20 cellular contexts compared by ENCODE assay signal in genomic region chr9:88523056-88523455, GRCh38. TPM values are rescaled to one million over a fixed set of nuclear protein-coding genes. Genes with fewer than 3 reads are reported as not detected.
A peak's percentile ranks its signal among the peaks of the same experiment; 100 is the strongest.
DNase-seq lines count a peak whose midpoint lies in the region; ATAC-seq, FAIRE-seq and TF ChIP-seq lines count a peak whose summit lies in the region.
"Had no signal": no experiment of that assay in that cellular context is flagged by ENCODE, and none has a peak within 500 bp of the region (broad histone marks: within the 10 kb centered on the region; RNA-seq: fewer than 3 reads in every experiment).

No MANE protein-coding gene starts in this region.

- H3K27ac ChIP-seq in foreskin keratinocyte = no peak overlapping the region
- H3K27ac ChIP-seq: A549, right lobe of liver had no signal

- TF ChIP-seq CTCF in mesothelial cell of epicardium (IDR thresholded peaks at IDR 0.05; ENCODE audit: unreplicated experiment) (no peak), foreskin keratinocyte (conservative IDR thresholded peaks at IDR 0.05) (no peak)

- peaks cover 13% of the 10 kb centered on the region for H3K4me1 Mint-ChIP-seq in mesothelial cell of epicardium
- H3K4me1 Mint-ChIP-seq: immature natural killer cell had no signal

- no peak for FAIRE-seq in GM19239 (lab: Jason Lieb, UNC)
- FAIRE-seq: A549, endothelial cell of umbilical vein, G401.6 had no signal

- DNase-seq in AG08395 (ENCODE audit: low spot score) = peak; percentile 57
- peak; percentile 34 for DNase-seq in HS-5 (ENCODE audit: low read depth)
- DNase-seq in astrocyte of the hippocampus (ENCODE audit: low read depth, low spot score) = peak; percentile 41
- no peak for DNase-seq in mesothelial cell of epicardium (ENCODE audit: low spot score in 2 of 2, unreplicated experiment in 2 of 2)
- DNase-seq in foreskin keratinocyte = no peak
- DNase-seq in GM19239 (ENCODE audit: insufficient read length, low spot score) = no peak
- DNase-seq: activated CD4-positive, alpha-beta memory T cell treated with anti-CD3 and anti-CD28 coated beads for 36 hours; activated T-cell treated with anti-CD3 and anti-CD28 coated beads, Interleukin-2, amount 50 U/mL, for 72 hours; immature natural killer cell; NCI-H1930; NCI-H524; nucleus accumbens; right lobe of liver; stimulated activated CD4-positive, alpha-beta T cell treated with anti-CD3 and anti-CD28 coated beads, Interleukin-4, amount 100 ng/mL, for 24 hours had no signal

- peak overlapping the region; percentile 1 for H3K27ac Mint-ChIP-seq in mesothelial cell of epicardium
- H3K27ac Mint-ChIP-seq: activated CD4-positive, alpha-beta memory T cell treated with anti-CD3 and anti-CD28 coated beads for 36 hours; activated T-cell treated with anti-CD3 and anti-CD28 coated beads, Interleukin-2, amount 50 U/mL, for 72 hours; immature natural killer cell had no signal

- H3K9me3 Mint-ChIP-seq in mesothelial cell of epicardium = no peaks in the 10 kb centered on the region
- H3K9me3 Mint-ChIP-seq: activated CD4-positive, alpha-beta memory T cell treated with anti-CD3 and anti-CD28 coated beads for 36 hours; activated T-cell treated with anti-CD3 and anti-CD28 coated beads, Interleukin-2, amount 50 U/mL, for 72 hours; immature natural killer cell had no signal

- no peaks in the 10 kb centered on the region for H3K36me3 Mint-ChIP-seq in mesothelial cell of epicardium
- H3K36me3 Mint-ChIP-seq: activated CD4-positive, alpha-beta memory T cell treated with anti-CD3 and anti-CD28 coated beads for 36 hours; immature natural killer cell had no signal

- no peaks in the 10 kb centered on the region for H3K4me1 ChIP-seq in foreskin keratinocyte
- H3K4me1 ChIP-seq: A549, right lobe of liver had no signal

- no peaks in the 10 kb centered on the region for H3K27me3 ChIP-seq in foreskin keratinocyte
- H3K27me3 ChIP-seq: right lobe of liver had no signal

- no peak overlapping the region for H3K4me3 Mint-ChIP-seq in mesothelial cell of epicardium
- H3K4me3 Mint-ChIP-seq: activated CD4-positive, alpha-beta memory T cell treated with anti-CD3 and anti-CD28 coated beads for 36 hours; activated T-cell treated with anti-CD3 and anti-CD28 coated beads, Interleukin-2, amount 50 U/mL, for 72 hours; immature natural killer cell had no signal

- H3K27me3 Mint-ChIP-seq in mesothelial cell of epicardium (ENCODE audit: low read depth) = no peaks in the 10 kb centered on the region

- ATAC-seq in HG03521 (IDR thresholded peaks at IDR 0.05; ENCODE audit: unreplicated experiment) (no peak), foreskin keratinocyte (no peak), HG03139 (IDR thresholded peaks at IDR 0.05; ENCODE audit: unreplicated experiment) (no peak)
- ATAC-seq: A549; activated T-cell treated with anti-CD3 and anti-CD28 coated beads, Interleukin-2, amount 50 U/mL, for 72 hours had no signal

RNA-seq across cellular contexts. Expression of gene NXNL2, which starts 11.9 kb away (rescaled TPM):
- total RNA-seq in mesothelial cell of epicardium (2.0 to 2.6 TPM (median 2.2 TPM) in 3 replicates), foreskin keratinocyte (not detected in 2 replicates)
- 0.07 and 0.11 TPM in 2 replicates for polyA plus RNA-seq in foreskin keratinocyte
- total RNA-seq: activated CD4-positive, alpha-beta memory T cell treated with anti-CD3 and anti-CD28 coated beads for 36 hours; activated T-cell treated with anti-CD3 and anti-CD28 coated beads, Interleukin-2, amount 50 U/mL, for 72 hours; endothelial cell of umbilical vein; OCI-LY7; right lobe of liver had no signal
- polyA plus RNA-seq: immature natural killer cell had no signal

Comparison
In these comparisons a context has a peak if more than half of its experiments do, and no peak if none do; other contexts are left out.
1. DNase-seq: peak in AG08395 (single experiment), HS-5 (single experiment) and astrocyte of the hippocampus (single experiment); none in mesothelial cell of epicardium (0 of 2), foreskin keratinocyte (0 of 2) and GM19239 (single experiment).